ENCODE assay signal across 8 cellular contexts in the genomic region with DNA sequence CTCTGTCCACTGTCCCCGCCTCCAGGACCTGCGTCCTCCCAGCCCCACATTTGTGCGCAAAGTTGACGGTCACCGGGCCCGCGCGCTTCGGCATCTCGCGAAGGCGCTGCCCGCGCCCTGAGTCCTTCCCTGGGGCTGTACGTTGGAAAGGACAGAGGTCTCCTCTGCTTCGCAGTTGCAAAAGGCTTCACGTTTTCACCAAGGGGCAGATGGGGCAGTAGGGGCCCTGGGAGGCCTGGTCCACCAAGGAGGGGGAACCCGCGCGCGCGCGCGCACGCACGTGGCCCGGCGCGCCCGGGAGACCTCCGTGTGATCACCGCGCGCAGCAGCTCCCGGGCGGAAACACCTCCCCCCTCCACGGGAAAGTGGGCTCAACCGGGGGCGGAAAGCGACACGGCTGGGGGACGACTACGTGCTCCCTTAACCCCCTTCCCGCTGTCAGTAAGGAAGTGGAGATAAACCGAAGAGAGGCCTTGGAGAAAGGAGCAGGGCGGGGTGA. TPM values are rescaled to one million over a fixed set of nuclear protein-coding genes. Genes with fewer than 3 reads are reported as not detected.
DNase-seq lines count a peak whose midpoint lies in the region; ATAC-seq and TF ChIP-seq lines count a peak whose summit lies in the region.

No MANE protein-coding gene starts in this region.

- WGBS in gastroesophageal sphincter (ENCODE audit: low coverage in 1 of 2), 2 donors, result 8% methylated on average over 26 of the region's 46 CpGs; no CpG with 5 or more reads in 1 of the 2 donors

- no peaks in the 10 kb centered on the region for H3K9me3 ChIP-seq in HUES48 (ENCODE audit: control insufficient read depth, insufficient read depth, low read length)
- H3K9me3 ChIP-seq in gastroesophageal sphincter, result no peaks in the 10 kb centered on the region

- intact Hi-C loops in posterior cingulate gyrus (cut with DNase I), result loop anchor here (1.0 kb wide), 2 partner anchors 48 to 94 kb away; a partner anchor contains a TSS

- H3K4me3 ChIP-seq in HUES48 (ENCODE audit: low read depth, low read length), result peak overlapping the region; percentile 60
- H3K4me3 ChIP-seq in gastroesophageal sphincter, result peak overlapping the region; percentile 10 to 55

- H3K4me1 ChIP-seq in HUES48 (ENCODE audit: control insufficient read depth, insufficient read depth, low read length) (peaks cover 39% of the 10 kb centered on the region), gastroesophageal sphincter (peaks cover 5 to 50% (median 38%) of the 10 kb centered on the region in 3 donors)

- ATAC-seq in GM18907 (IDR thresholded peaks at IDR 0.05; ENCODE audit: unreplicated experiment) (peak; percentile 0), gastroesophageal sphincter (peak; percentile 6)

- H3K27ac ChIP-seq in HUES48 (ENCODE audit: low read depth, low read length) (peak overlapping the region; percentile 99), gastroesophageal sphincter (peak overlapping the region; percentile 90 to 100 (median 98))

- DNase-seq in activated T-cell treated with anti-CD3 and anti-CD28 coated beads for 48 hours (ENCODE audit: low read depth) (peak; percentile 54), posterior cingulate gyrus (peak in 8 of 10 donors; percentile 54 to 96 (median 60)), SHP77 treated with DMSO at 0.1 percent for 48 hours (lab: John Stamatoyannopoulos, UW) (no peak), COR-L47 (lab: John Stamatoyannopoulos, UW) (no peak), NCI-H524 treated with DMSO at 0.1 percent for 48 hours (lab: John Stamatoyannopoulos, UW) (no peak)

- TF ChIP-seq EP300 in gastroesophageal sphincter (IDR thresholded peaks at IDR 0.05), result no peak

- H3K36me3 ChIP-seq in HUES48 (ENCODE audit: control insufficient read depth, insufficient read depth, low read length), result no peaks in the 10 kb centered on the region
- no peaks in the 10 kb centered on the region for H3K36me3 ChIP-seq in gastroesophageal sphincter

- H3K9ac ChIP-seq in HUES48 (ENCODE audit: low read depth, low read length), result peak overlapping the region; percentile 91

- TF ChIP-seq POLR2A in gastroesophageal sphincter (IDR thresholded peaks at IDR 0.05), result peak in 1 of 2 donors; percentile 31

- TF ChIP-seq CTCF in gastroesophageal sphincter (IDR thresholded peaks at IDR 0.05), result no peak

- H3K27me3 ChIP-seq in HUES48 (ENCODE audit: control insufficient read depth, insufficient read depth, low read length) (no peaks in the 10 kb centered on the region), gastroesophageal sphincter (no peaks in the 10 kb centered on the region)

RNA-seq across cellular contexts. Expression of a gene that starts 21.9 kb away (rescaled TPM):
- not detected for total RNA-seq in gastroesophageal sphincter

Comparison
In these comparisons a context has a peak if more than half of its experiments do, and no peak if none do; other contexts are left out.
1. DNase-seq: peak in activated T-cell treated with anti-CD3 and anti-CD28 coated beads for 48 hours (single experiment) and posterior cingulate gyrus (8 of 10); none in SHP77 treated with DMSO at 0.1 percent for 48 hours (single experiment), COR-L47 (single experiment) and NCI-H524 treated with DMSO at 0.1 percent for 48 hours (single experiment).